13 cellular contexts compared by ENCODE assay signal in the genomic region with DNA sequence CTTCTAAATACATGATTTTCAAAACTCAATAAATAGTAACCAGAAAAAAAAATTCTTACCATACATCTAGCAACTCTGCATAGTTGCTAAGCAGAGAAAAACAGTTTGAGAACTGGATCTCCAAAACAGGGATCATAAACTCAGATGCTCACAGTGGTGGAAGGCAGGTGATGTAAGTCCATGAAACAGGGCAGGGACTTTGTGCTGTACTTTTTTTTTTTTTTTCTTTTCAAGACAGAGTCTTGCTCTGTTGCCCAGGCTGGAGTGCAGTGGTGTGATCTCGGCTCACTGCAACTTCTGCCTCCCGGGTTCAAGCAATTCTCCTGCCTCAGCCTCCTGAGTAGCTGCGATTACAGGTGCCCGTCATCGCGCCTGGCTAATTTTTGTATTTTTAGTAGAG. TPM values are rescaled to one million over a fixed set of nuclear protein-coding genes. Genes with fewer than 3 reads are reported as not detected.
DNase-seq lines count a peak whose midpoint lies in the region; ATAC-seq, FAIRE-seq and TF ChIP-seq lines count a peak whose summit lies in the region.
"Not testable (repeated sequence)": the region's sequence is repeated elsewhere in the genome, so short reads cannot be mapped to it uniquely, and the experiment has no call there.
"Had no signal": no experiment of that assay in that cellular context is flagged by ENCODE, and none has a peak within 500 bp of the region (broad histone marks: within the 10 kb centered on the region; RNA-seq: fewer than 3 reads in every experiment).

No MANE protein-coding gene starts in this region.

- POLR2A ChIA-PET in K562 (lab: Yijun Ruan, JAX) = not testable (repeated sequence)

- not testable (repeated sequence) for H3K79me2 ChIP-seq in K562 (ENCODE audit: control insufficient read depth, insufficient read depth, low read length)

- in situ Hi-C loops in K562 (cut with MboI) = not testable (repeated sequence)

- H3K27ac ChIP-seq in K562 (ENCODE audit: extremely low read depth, low read depth, low read length) = not testable (repeated sequence)

- H3K9ac ChIP-seq in K562 (ENCODE audit: insufficient read depth in 1 of 2, low read depth in 2 of 2, low read length in 2 of 2) = not testable (repeated sequence)

- not testable (repeated sequence) for H3K9me1 ChIP-seq in K562 (ENCODE audit: control insufficient read depth, insufficient read depth, low read length)

- 25% methylated on average over 6 of the region's 6 CpGs for WGBS in K562 (ENCODE audit: insufficient coverage, low coverage, missing lambda C conversion rate)

- H3K27me3 ChIP-seq in K562 (ENCODE audit: control insufficient read depth in 2 of 2, insufficient read depth in 2 of 2, low read length in 2 of 2) = not testable (repeated sequence)

- FAIRE-seq in K562 (lab: Jason Lieb, UNC) = not testable (repeated sequence)

- not testable (repeated sequence) for H4K20me1 ChIP-seq in K562 (replicated peaks; ENCODE audit: control insufficient read depth, insufficient read depth, low read length)

- not testable (repeated sequence) for H3K9me3 ChIP-seq in K562 (replicated peaks; ENCODE audit: control insufficient read depth, insufficient read depth, low read depth, low read length)

- TF ChIP-seq EP300 in K562 (IDR thresholded peaks at IDR 0.05; ENCODE audit: low read length) = not testable (repeated sequence)

- H3K4me2 ChIP-seq in K562 (ENCODE audit: insufficient read depth, low read length) = not testable (repeated sequence)

- not testable (repeated sequence) for TF ChIP-seq CTCF in AG10803 (conservative IDR thresholded peaks at IDR 0.05; ENCODE audit: low read length); K562 (IDR thresholded peaks at IDR 0.05 in 2 of 3, conservative IDR thresholded peaks at IDR 0.05 in 1 of 3; ENCODE audit: insufficient read depth in 2 of 3, low read depth in 1 of 3, low read length in 3 of 3)

- not testable (repeated sequence) for H2AFZ ChIP-seq in K562 (ENCODE audit: low read depth, low read length)

- TF ChIP-seq POLR2A in K562 (conservative IDR thresholded peaks at IDR 0.05) = not testable (repeated sequence)

- intact Hi-C loops in K562 (cut with micrococcal nuclease) = not testable (repeated sequence)

- not testable (repeated sequence) for H3K4me3 ChIP-seq in AG10803 (ENCODE audit: low read length); K562

- H3K36me3 ChIP-seq in K562 (ENCODE audit: control insufficient read depth, insufficient read depth, low read length) = not testable (repeated sequence)

- CTCF ChIA-PET in K562 (lab: Yijun Ruan, JAX; ENCODE audit: low intra/inter-chr PET ratio) = not testable (repeated sequence)

- not testable (repeated sequence) for TF ChIP-seq RAD21 in K562 (CRISPR knock-in tag; conservative IDR thresholded peaks at IDR 0.05 in 1 of 2, IDR thresholded peaks at IDR 0.05 in 1 of 2)

- not testable (repeated sequence) for BruUV-seq in K562 (replicated peaks; lab: Mats Ljungman, UMichigan)

- not testable (repeated sequence) for ATAC-seq in K562

- H3K4me1 ChIP-seq in K562 (replicated peaks in 1 of 2; ENCODE audit: control insufficient read depth in 2 of 2, insufficient read depth in 2 of 2, low read length in 2 of 2) = not testable (repeated sequence)

- peak; percentile 13 for DNase-seq in AG10803 (ENCODE audit: low read depth)
- peak; percentile 29 for DNase-seq in SW480 (ENCODE audit: low spot score)
- DNase-seq in K562 (ENCODE audit: extremely low read depth in 1 of 4, low spot score in 3 of 4) = not testable (repeated sequence)
- DNase-seq in dedifferentiated amniotic fluid mesenchymal stem cell (ENCODE audit: extremely low spot score) = peak; percentile 33
- peak; percentile 17 for DNase-seq in fibroblast of the conjunctiva (ENCODE audit: low read depth)

TF ChIP-seq in K562, 482 proteins besides CTCF, POLR2A, EP300 and RAD21:
- TF ChIP-seq NR2C2 (CRISPR knock-in tag; IDR thresholded peaks at IDR 0.05) = not testable (repeated sequence)
- TF ChIP-seq NR2C2 (tag; IDR thresholded peaks at IDR 0.05) (peak; percentile 22; the same call in 1 of the 2 replicates), ZNF384 (IDR thresholded peaks at IDR 0.05; ENCODE audit: low read depth, low read length) (peak; percentile 13; the same call in 1 of the 2 replicates), CEBPG (CRISPR knock-in tag; IDR thresholded peaks at IDR 0.05) (0 out of 2 replicates have a peak, but pooled peaks have one; percentile 20), CEBPG (tag; conservative IDR thresholded peaks at IDR 0.05 in 1 of 2, IDR thresholded peaks at IDR 0.05 in 1 of 2) (peak in 1 of 2 experiments; percentile 75; a peak in 2 of 4 replicates), FOXJ2 (tag; IDR thresholded peaks at IDR 0.05) (0 out of 2 replicates have a peak, but pooled peaks have one; percentile 59), TRIM24 (IDR thresholded peaks at IDR 0.05) (peak; percentile 38 to 60; a peak in 2 of 4 replicates)

RNA-seq across cellular contexts. Expression of a gene that starts 5.0 kb away (rescaled TPM):
- total RNA-seq in K562 (2011; cell fraction: chromatin; rRNA removed; ENCODE audit: low replicate concordance) = not detected in 2 replicates
- not detected in 2 replicates for total RNA-seq in K562 (2011; cell fraction: nucleolus; rRNA removed)
- not detected in 2 replicates for total RNA-seq in K562 (2011; cell fraction: nucleoplasm; rRNA removed)
- total RNA-seq in K562 (2014; rRNA removed) (not detected in 2 replicates), K562 (2014; rRNA removed; fragmentation: Illumina TruSeq; extraction: Trizol) (not detected in 2 replicates), K562 (2015; rRNA removed; fragmentation: Illumina TruSeq; extraction: Trizol) (not detected in 2 replicates), K562 (2021) (not detected in 2 replicates)
- polyA plus RNA-seq in K562 (2011; rRNA removed) (not detected in 2 replicates), K562 (2014; fragmentation: Illumina TruSeq; extraction: Trizol) (not detected in 2 replicates), K562 (2014; fragmentation: Nextera tagmentation; extraction: Ambion mirVana) (not detected), K562 (2014; rRNA removed) (not detected in 2 replicates)
- not detected in 2 replicates for polyA plus RNA-seq in K562 (2011; cell fraction: cytosol; rRNA removed)
- 0.25 TPM in 1 of 2 replicates, not detected in the other for polyA plus RNA-seq in K562 (2011; cell fraction: nucleus; rRNA removed)
- 0.50 TPM in 1 of 2 replicates, not detected in the other for polyA plus RNA-seq in K562 (2012)
- polyA minus RNA-seq in K562 (2011; rRNA and poly(A)+ RNA removed) = not detected in 2 replicates
- not detected in 2 replicates for polyA minus RNA-seq in K562 (2011; cell fraction: cytosol; rRNA and poly(A)+ RNA removed)
- not detected in 2 replicates for polyA minus RNA-seq in K562 (2011; cell fraction: nucleus; rRNA and poly(A)+ RNA removed)
- total RNA-seq: A172, Daoy, G401, GM12878 had no signal
- polyA plus RNA-seq: CD14-positive monocyte; CD4-positive, alpha-beta memory T cell; CD4-positive, CD25-positive, alpha-beta regulatory T cell; CD8-positive, alpha-beta memory T cell; GM12878 had no signal
